In the genomic region with DNA sequence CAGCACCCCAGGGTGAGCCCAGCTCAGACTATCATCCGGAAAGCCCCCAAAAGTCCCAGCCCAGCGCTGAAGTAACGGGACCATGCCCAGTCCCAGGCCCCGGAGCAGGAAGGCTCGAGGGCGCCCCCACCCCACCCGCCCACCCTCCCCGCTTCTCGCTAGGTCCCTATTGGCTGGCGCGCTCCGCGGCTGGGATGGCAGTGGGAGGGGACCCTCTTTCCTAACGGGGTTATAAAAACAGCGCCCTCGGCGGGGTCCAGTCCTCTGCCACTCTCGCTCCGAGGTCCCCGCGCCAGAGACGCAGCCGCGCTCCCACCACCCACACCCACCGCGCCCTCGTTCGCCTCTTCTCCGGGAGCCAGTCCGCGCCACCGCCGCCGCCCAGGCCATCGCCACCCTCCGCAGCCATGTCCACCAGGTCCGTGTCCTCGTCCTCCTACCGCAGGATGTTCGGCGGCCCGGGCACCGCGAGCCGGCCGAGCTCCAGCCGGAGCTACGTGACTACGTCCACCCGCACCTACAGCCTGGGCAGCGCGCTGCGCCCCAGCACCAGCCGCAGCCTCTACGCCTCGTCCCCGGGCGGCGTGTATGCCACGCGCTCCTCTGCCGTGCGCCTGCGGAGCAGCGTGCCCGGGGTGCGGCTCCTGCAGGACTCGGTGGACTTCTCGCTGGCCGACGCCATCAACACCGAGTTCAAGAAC, we compare ENCODE assay signal across 8 cellular contexts.
DNase-seq lines count a peak whose midpoint lies in the region; ATAC-seq and TF ChIP-seq lines count a peak whose summit lies in the region.

No MANE protein-coding gene starts in this region.

- H3K36me3 Mint-ChIP-seq in central memory CD8-positive, alpha-beta T cell (ENCODE audit: insufficient read depth) = peaks cover 73% of the 10 kb centered on the region

- peak overlapping the region; percentile 92 for H3K9ac ChIP-seq in HUES6 (ENCODE audit: low read length)

- H3K9me3 ChIP-seq in HUES6 (ENCODE audit: control insufficient read depth, insufficient read depth, low read depth, low read length) = no peaks in the 10 kb centered on the region

- peak; percentile 26 for ATAC-seq in GM18861 (IDR thresholded peaks at IDR 0.05; ENCODE audit: unreplicated experiment)
- ATAC-seq in central memory CD8-positive, alpha-beta T cell (replicated peaks; ENCODE audit: extremely low read depth, poor library complexity, severe bottlenecking) = peak; percentile 14

- H3K4me1 Mint-ChIP-seq in central memory CD8-positive, alpha-beta T cell = peaks cover 64% of the 10 kb centered on the region

- H3K9me3 Mint-ChIP-seq in central memory CD8-positive, alpha-beta T cell = no peaks in the 10 kb centered on the region

- no peak for TF ChIP-seq CTCF in 22Rv1 (IDR thresholded peaks at IDR 0.05)

- no peaks in the 10 kb centered on the region for H3K27me3 Mint-ChIP-seq in central memory CD8-positive, alpha-beta T cell

- peaks cover 25% of the 10 kb centered on the region for H3K27me3 ChIP-seq in HUES6 (ENCODE audit: control insufficient read depth, insufficient read depth, low read length)

- peak overlapping the region; percentile 95 for H3K4me3 Mint-ChIP-seq in central memory CD8-positive, alpha-beta T cell

- peak overlapping the region; percentile 88 for H3K4me3 ChIP-seq in HUES6 (ENCODE audit: low read depth, low read length)

- H3K27ac ChIP-seq in 22Rv1 (peak overlapping the region; percentile 83), HUES6 (ENCODE audit: low read depth, low read length) (peak overlapping the region; percentile 83; the same call in 1 of the 2 replicates)

- H3K36me3 ChIP-seq in HUES6 (ENCODE audit: control insufficient read depth, insufficient read depth, low read length) = peaks cover 38% of the 10 kb centered on the region

- H3K4me1 ChIP-seq in HUES6 (ENCODE audit: control insufficient read depth, insufficient read depth, low read length) = peaks cover 15% of the 10 kb centered on the region

- peak overlapping the region; percentile 98 for H3K27ac Mint-ChIP-seq in central memory CD8-positive, alpha-beta T cell (ENCODE audit: low read depth)

- DNase-seq in activated CD4-positive, CD25-positive, alpha-beta regulatory T cell treated with anti-CD3 and anti-CD28 coated beads, Interleukin-2, amount 50 U/mL, for 16 hours (ENCODE audit: low read depth, low spot score) = peak; percentile 36
- peak; percentile 71 to 75 for DNase-seq in central memory CD8-positive, alpha-beta T cell (ENCODE audit: low spot score in 2 of 2)
- DNase-seq in left kidney (ENCODE audit: low read depth, low spot score) (peak; percentile 94), DMS153 treated with DMSO at 0.1 percent for 48 hours (lab: John Stamatoyannopoulos, UW; ENCODE audit: unreplicated experiment) (no peak)
- peak; percentile 62 for DNase-seq in stimulated activated CD4-positive, alpha-beta T cell treated with anti-CD3 and anti-CD28 coated beads, Interleukin-4, amount 100 ng/mL, for 24 hours
